13 cellular contexts compared by ENCODE assay signal in the genomic region with DNA sequence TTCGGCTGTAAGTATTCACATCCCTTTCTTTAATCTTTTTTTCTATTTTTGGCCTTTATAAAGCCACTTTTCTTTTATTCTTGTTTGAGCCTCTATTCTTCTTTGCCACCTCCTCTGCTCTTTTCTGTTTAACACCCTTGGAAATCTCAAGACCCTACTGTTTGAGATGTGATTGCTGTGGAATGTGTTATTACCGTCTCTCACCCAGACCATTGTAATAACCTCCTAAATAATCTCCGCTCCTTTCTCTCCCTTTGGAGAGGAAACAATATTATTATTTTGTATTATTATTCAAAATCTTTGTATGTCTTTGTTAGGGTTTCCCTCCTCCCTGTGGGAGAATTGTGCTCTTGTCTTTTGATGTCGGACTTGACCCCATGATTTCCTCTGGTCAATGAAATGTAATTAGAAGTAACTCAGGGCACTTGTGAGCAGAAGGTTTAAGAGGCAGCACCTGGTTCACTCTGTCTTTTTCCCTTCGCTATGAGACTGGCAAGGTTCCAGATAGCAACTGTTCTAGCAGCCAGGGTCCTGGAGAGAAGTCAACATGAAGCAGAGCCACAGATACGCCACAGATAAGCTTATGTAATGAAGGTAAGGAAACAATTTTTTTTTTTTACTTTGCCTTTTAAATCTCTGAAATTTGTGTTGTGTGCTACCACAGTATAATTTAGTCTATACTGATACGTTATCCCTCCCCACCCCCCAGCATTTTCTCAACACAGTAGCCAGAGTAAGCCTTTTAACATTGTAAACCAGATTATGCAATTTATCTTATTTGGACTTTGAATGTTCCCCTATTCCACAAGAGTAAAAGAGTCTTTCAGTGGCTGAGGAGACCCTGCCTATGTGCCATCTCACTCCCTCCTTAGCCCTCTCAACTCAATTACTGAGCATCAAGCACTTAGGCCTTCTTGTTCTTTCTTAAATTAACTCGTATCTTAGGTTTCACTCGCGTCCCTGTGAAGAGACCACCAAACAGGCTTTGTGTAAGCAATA.
DNase-seq lines count a peak whose midpoint lies in the region; ATAC-seq and TF ChIP-seq lines count a peak whose summit lies in the region.
"Had no signal": no experiment of that assay in that cellular context is flagged by ENCODE, and none has a peak within 500 bp of the region (broad histone marks: within the 10 kb centered on the region; RNA-seq: fewer than 3 reads in every experiment).

No MANE protein-coding gene starts in this region.

- no peaks in the 10 kb centered on the region for H3K27me3 Mint-ChIP-seq in CD8-positive, alpha-beta T cell (ENCODE audit: low read depth)
- H3K27me3 Mint-ChIP-seq: stimulated activated naive CD8-positive, alpha-beta T cell treated with anti-CD3 and anti-CD28 coated beads, Interleukin-15, amount 100 ng/mL, for 72 hours had no signal

- intact Hi-C loops in CD8-positive, alpha-beta T cell (cut with DNase I, micrococcal nuclease): no loop called here

- H3K9me3 Mint-ChIP-seq in CD8-positive, alpha-beta T cell: peaks cover 2% of the 10 kb centered on the region
- H3K9me3 Mint-ChIP-seq: stimulated activated naive CD8-positive, alpha-beta T cell treated with anti-CD3 and anti-CD28 coated beads, Interleukin-15, amount 100 ng/mL, for 72 hours had no signal

- CTCF ChIA-PET in CD8-positive, alpha-beta T cell (lab: Charles Lee): no interaction called here

- H3K9ac ChIP-seq in HUES64 (ENCODE audit: low read depth, low read length): no peak overlapping the region

- H3K27me3 ChIP-seq in BE2C (no peaks in the 10 kb centered on the region), HUES64 (ENCODE audit: insufficient read depth, low read length) (no peaks in the 10 kb centered on the region), tibial nerve (no peaks in the 10 kb centered on the region)
- H3K27me3 ChIP-seq in CD8-positive, alpha-beta T cell (ENCODE audit: insufficient read depth, low read length): no peaks in the 10 kb centered on the region

- H3K27ac Mint-ChIP-seq in CD8-positive, alpha-beta T cell: no peak overlapping the region

- 79% methylated on average over 7 of the region's 10 CpGs for WGBS in HUES64
- WGBS in tibial nerve, 2 donors: 49 to 53% methylated on average over 10 of the region's 10 CpGs

- TF ChIP-seq CTCF in BE2C (IDR thresholded peaks at IDR 0.05; ENCODE audit: low read depth, low read length): no peak
- no peak for TF ChIP-seq CTCF in CD8-positive, alpha-beta T cell (IDR thresholded peaks at IDR 0.05)
- TF ChIP-seq CTCF in tibial nerve (IDR thresholded peaks at IDR 0.05): no peak

- TF ChIP-seq POLR2A in tibial nerve (IDR thresholded peaks at IDR 0.05): no peak

- H3K4me3 Mint-ChIP-seq in CD8-positive, alpha-beta T cell: no peak overlapping the region
- H3K4me3 Mint-ChIP-seq: stimulated activated naive CD8-positive, alpha-beta T cell treated with anti-CD3 and anti-CD28 coated beads, Interleukin-15, amount 100 ng/mL, for 72 hours had no signal

- H3K4me3 ChIP-seq in BE2C (ENCODE audit: low read depth, low read length) (no peak overlapping the region; the same call in 1 of the 2 replicates), HUES64 (ENCODE audit: low read length) (peak overlapping the region; percentile 18; the same call in 1 of the 2 replicates), tibial nerve (no peak overlapping the region)
- no peak overlapping the region for H3K4me3 ChIP-seq in CD8-positive, alpha-beta T cell (ENCODE audit: low read depth, low read length)
- H3K4me3 ChIP-seq: K562 had no signal

- DNase-seq in BE2C: peak; percentile 57
- peak; percentile 89 for DNase-seq in NCI-H510A treated with DMSO at 0.1 percent for 48 hours (lab: John Stamatoyannopoulos, UW)
- DNase-seq in brain pericyte (ENCODE audit: low read depth, low spot score): peak; percentile 50
- no peak for DNase-seq in CD8-positive, alpha-beta T cell
- DNase-seq in tibial nerve (ENCODE audit: low spot score in 2 of 2): no peak
- no peak for DNase-seq in Ammon's horn (ENCODE audit: low spot score)
- DNase-seq: activated T-cell treated with anti-CD3 and anti-CD28 coated beads for 4 hours; GOT3; PC-3; stimulated activated naive CD8-positive, alpha-beta T cell treated with anti-CD3 and anti-CD28 coated beads, Interleukin-15, amount 100 ng/mL, for 72 hours had no signal

- peak overlapping the region; percentile 7; the same call in 1 of the 2 replicates for H3K27ac ChIP-seq in HUES64 (ENCODE audit: low read depth, low read length)
- H3K27ac ChIP-seq in CD8-positive, alpha-beta T cell (ENCODE audit: low read depth, low read length): no peak overlapping the region
- no peak overlapping the region for H3K27ac ChIP-seq in tibial nerve

- H3K4me1 ChIP-seq in BE2C (no peaks in the 10 kb centered on the region; the same call in none of the 2 replicates), HUES64 (ENCODE audit: insufficient read depth, low read length) (peaks cover 38% of the 10 kb centered on the region), tibial nerve (peaks cover 0 to 7% (median 2%) of the 10 kb centered on the region in 4 donors)
- H3K4me1 ChIP-seq in CD8-positive, alpha-beta T cell (ENCODE audit: insufficient read depth, low read length): no peaks in the 10 kb centered on the region

- H3K36me3 ChIP-seq in BE2C (no peaks in the 10 kb centered on the region), HUES64 (ENCODE audit: insufficient read depth, low read length) (no peaks in the 10 kb centered on the region), tibial nerve (no peaks in the 10 kb centered on the region)
- no peaks in the 10 kb centered on the region for H3K36me3 ChIP-seq in CD8-positive, alpha-beta T cell (ENCODE audit: insufficient read depth, low read length)

- no peak for TF ChIP-seq EP300 in tibial nerve (IDR thresholded peaks at IDR 0.05)

- no peaks in the 10 kb centered on the region for H3K36me3 Mint-ChIP-seq in CD8-positive, alpha-beta T cell

- H3K4me1 Mint-ChIP-seq in CD8-positive, alpha-beta T cell (ENCODE audit: low read depth): no peaks in the 10 kb centered on the region
- H3K4me1 Mint-ChIP-seq: stimulated activated naive CD8-positive, alpha-beta T cell treated with anti-CD3 and anti-CD28 coated beads, Interleukin-15, amount 100 ng/mL, for 72 hours had no signal

- ATAC-seq in CD8-positive, alpha-beta T cell: no peak
- ATAC-seq in HG03108 (IDR thresholded peaks at IDR 0.05; ENCODE audit: unreplicated experiment): no peak
- ATAC-seq: K562; stimulated activated naive CD8-positive, alpha-beta T cell treated with anti-CD3 and anti-CD28 coated beads, Interleukin-15, amount 100 ng/mL, for 72 hours had no signal

- H3K9me3 ChIP-seq in BE2C (no peaks in the 10 kb centered on the region), HUES64 (ENCODE audit: insufficient read depth, low read depth, low read length) (no peaks in the 10 kb centered on the region), tibial nerve (no peaks in the 10 kb centered on the region)
- H3K9me3 ChIP-seq in CD8-positive, alpha-beta T cell (ENCODE audit: low read length): no peaks in the 10 kb centered on the region

- POLR2A ChIA-PET in CD8-positive, alpha-beta T cell (lab: Charles Lee): no interaction called here

Comparison
In these comparisons a context has a peak if more than half of its experiments do, and no peak if none do; other contexts are left out.
1. DNase-seq: peak in BE2C (single experiment), NCI-H510A treated with DMSO at 0.1 percent for 48 hours (single experiment) and brain pericyte (single experiment); none in CD8-positive, alpha-beta T cell (0 of 7), tibial nerve (0 of 2) and Ammon's horn (single experiment).